16 cellular contexts compared by ENCODE assay signal in the genomic region with DNA sequence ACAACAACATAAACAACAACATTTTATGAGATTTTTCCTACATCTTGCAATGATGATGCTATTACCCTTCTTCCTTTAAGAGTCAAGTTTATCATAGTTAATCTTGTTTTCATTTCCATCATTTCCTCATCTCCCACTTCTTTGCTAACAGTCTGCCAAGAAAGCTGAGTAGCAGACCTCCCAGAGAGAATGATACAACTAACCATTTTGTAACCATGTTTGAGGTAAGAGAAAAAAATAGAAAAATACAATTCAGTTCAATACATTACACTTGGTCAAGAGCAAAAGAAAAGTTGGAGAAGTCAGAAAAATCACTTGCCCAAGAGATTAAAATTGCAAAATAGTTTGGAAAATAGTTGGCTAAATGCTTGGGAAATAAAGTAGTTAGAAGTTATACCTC.
"Had no signal": no experiment of that assay in that cellular context is flagged by ENCODE, and none has a peak within 500 bp of the region (broad histone marks: within the 10 kb centered on the region; RNA-seq: fewer than 3 reads in every experiment).

No MANE protein-coding gene starts in this region.

- H3K9me3 ChIP-seq: prostate gland, suprapubic skin, upper lobe of left lung had no signal

- H3K4me3 Mint-ChIP-seq: activated CD4-positive, alpha-beta memory T cell treated with anti-CD3 and anti-CD28 coated beads, Interleukin-2, amount 10 ng/mL, durations not matched to agents 7 days and 5 days; activated naive CD4-positive, alpha-beta T cell treated with anti-CD3 and anti-CD28 coated beads for 36 hours; memory B cell; nephron; T-cell had no signal

- H3K36me3 ChIP-seq: prostate gland, sigmoid colon, suprapubic skin, upper lobe of left lung had no signal

- H3K4me1 Mint-ChIP-seq: activated CD4-positive, alpha-beta memory T cell treated with anti-CD3 and anti-CD28 coated beads, Interleukin-2, amount 10 ng/mL, durations not matched to agents 7 days and 5 days had no signal

- ATAC-seq: stimulated activated naive CD8-positive, alpha-beta T cell treated with anti-CD3 and anti-CD28 coated beads, Interleukin-15, Interleukin-2, amounts not matched to agents 100 U/mL and 50 U/mL, for 24 hours; T-cell had no signal

- H3K4me3 ChIP-seq: prostate gland, sigmoid colon, suprapubic skin, upper lobe of left lung had no signal

- H3K9me3 Mint-ChIP-seq: activated CD4-positive, alpha-beta memory T cell treated with anti-CD3 and anti-CD28 coated beads, Interleukin-2, amount 10 ng/mL, durations not matched to agents 7 days and 5 days; activated naive CD4-positive, alpha-beta T cell treated with anti-CD3 and anti-CD28 coated beads for 36 hours; T-cell had no signal

- FAIRE-seq: islet of Langerhans had no signal

- H3K27ac Mint-ChIP-seq: activated CD4-positive, alpha-beta memory T cell treated with anti-CD3 and anti-CD28 coated beads, Interleukin-2, amount 10 ng/mL, durations not matched to agents 7 days and 5 days; activated naive CD4-positive, alpha-beta T cell treated with anti-CD3 and anti-CD28 coated beads for 36 hours; memory B cell; nephron; T-cell had no signal

- H3K27ac ChIP-seq: prostate gland, sigmoid colon, suprapubic skin, upper lobe of left lung, VCaP had no signal

- H3K27me3 ChIP-seq: sigmoid colon, suprapubic skin, upper lobe of left lung had no signal

- H3K36me3 Mint-ChIP-seq: memory B cell, T-cell had no signal

- DNase-seq: activated CD4-positive, alpha-beta memory T cell treated with anti-CD3 and anti-CD28 coated beads, Interleukin-2, amount 10 ng/mL, durations not matched to agents 7 days and 5 days; activated CD8-positive, alpha-beta memory T cell treated with anti-CD3 and anti-CD28 coated beads, Interleukin-2, amount 50 U/mL, for 4 hours; activated naive CD4-positive, alpha-beta T cell treated with anti-CD3 and anti-CD28 coated beads for 36 hours; head of caudate nucleus; sigmoid colon; stimulated activated CD4-positive, alpha-beta T cell treated with anti-CD3 and anti-CD28 coated beads, Interleukin-2, amount 100 ng/mL, for 48 hours; stimulated activated naive CD8-positive, alpha-beta T cell treated with anti-CD3 and anti-CD28 coated beads, Interleukin-15, Interleukin-2, amounts not matched to agents 100 U/mL and 50 U/mL, for 24 hours; T-cell; T1000; upper lobe of left lung had no signal

- H3K4me1 ChIP-seq: prostate gland, sigmoid colon, suprapubic skin, upper lobe of left lung had no signal
